Comparison of ENCODE assay signal across 1 cellular context in the genomic region with DNA sequence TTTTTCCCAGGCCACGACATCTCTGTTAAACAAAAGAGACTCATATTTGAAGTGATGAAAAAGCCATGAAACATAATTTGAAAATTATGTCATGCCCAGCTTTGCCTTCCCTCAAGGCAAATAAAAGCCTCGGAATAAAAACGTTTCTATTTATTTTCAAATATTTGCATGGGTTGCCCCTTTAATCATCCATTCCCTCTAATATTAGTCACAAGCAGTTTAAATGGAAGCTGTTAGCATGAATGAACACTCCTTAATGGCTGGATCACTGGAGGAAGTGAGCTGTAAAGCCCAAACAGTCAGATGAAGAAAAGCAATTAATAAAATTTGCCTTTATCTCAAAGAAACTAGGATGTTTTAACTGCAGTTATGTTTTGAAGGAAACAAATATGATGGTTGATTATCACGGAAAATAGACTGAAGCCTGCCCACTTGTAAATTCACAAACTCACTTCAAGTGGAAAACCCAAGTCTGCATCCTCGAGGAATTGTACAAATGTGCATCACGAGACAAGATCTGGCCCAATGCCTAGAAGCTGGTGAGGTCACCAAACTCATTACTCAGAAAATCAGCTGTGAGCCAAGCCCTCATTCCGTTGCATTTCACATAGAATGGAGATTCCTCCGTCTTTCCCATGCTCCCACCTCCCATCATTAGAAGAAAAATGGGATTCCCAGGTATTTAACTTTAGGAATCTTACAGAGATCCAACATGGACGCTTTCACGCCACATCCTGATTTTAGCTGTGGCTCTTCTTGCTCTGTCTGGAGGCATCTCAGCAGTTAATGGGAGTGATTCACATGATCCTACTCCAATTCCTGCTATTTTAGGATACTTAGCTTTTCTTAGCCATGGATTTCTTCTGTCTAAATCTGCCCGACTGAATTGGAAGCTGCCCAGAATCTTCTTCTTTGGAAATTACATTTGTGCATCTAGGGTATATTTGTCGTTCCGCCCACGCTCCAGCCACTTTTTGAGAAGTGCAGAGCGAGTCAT.
TF ChIP-seq lines count a peak whose summit lies in the region.

No MANE protein-coding gene starts in this region.

TF ChIP-seq in K562, 482 proteins besides CTCF, POLR2A, EP300 and RAD21 (continued from another document):
- TF ChIP-seq, protein P1, sequence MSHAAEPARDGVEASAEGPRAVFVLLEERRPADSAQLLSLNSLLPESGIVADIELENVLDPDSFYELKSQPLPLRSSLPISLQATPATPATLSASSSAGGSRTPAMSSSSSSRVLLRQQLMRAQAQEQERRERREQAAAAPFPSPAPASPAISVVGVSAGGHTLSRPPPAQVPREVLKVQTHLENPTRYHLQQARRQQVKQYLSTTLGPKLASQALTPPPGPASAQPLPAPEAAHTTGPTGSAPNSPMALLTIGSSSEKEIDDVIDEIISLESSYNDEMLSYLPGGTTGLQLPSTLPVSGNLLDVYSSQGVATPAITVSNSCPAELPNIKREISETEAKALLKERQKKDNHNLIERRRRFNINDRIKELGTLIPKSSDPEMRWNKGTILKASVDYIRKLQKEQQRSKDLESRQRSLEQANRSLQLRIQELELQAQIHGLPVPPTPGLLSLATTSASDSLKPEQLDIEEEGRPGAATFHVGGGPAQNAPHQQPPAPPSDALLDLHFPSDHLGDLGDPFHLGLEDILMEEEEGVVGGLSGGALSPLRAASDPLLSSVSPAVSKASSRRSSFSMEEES (CRISPR knock-in tag; IDR thresholded peaks at IDR 0.05), result peak; percentile 36; the same call in 1 of the 2 replicates
- TF ChIP-seq FOSL1 (tag; conservative IDR thresholded peaks at IDR 0.05), result peak; percentile 39; the same call in 1 of the 2 replicates
- TF ChIP-seq, protein P2, sequence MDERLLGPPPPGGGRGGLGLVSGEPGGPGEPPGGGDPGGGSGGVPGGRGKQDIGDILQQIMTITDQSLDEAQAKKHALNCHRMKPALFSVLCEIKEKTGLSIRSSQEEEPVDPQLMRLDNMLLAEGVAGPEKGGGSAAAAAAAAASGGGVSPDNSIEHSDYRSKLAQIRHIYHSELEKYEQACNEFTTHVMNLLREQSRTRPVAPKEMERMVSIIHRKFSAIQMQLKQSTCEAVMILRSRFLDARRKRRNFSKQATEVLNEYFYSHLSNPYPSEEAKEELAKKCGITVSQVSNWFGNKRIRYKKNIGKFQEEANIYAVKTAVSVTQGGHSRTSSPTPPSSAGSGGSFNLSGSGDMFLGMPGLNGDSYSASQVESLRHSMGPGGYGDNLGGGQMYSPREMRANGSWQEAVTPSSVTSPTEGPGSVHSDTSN (CRISPR knock-in tag; IDR thresholded peaks at IDR 0.05; ENCODE audit: low read depth), result no peak
- TF ChIP-seq, protein P2 (tag; conservative IDR thresholded peaks at IDR 0.05; ENCODE audit: low read depth), result peak; percentile 46; the same call in 1 of the 2 replicates
- TF ChIP-seq NFIC (IDR thresholded peaks at IDR 0.05), result peak; percentile 44; the same call in 1 of the 2 replicates
- TF ChIP-seq EGR1 (conservative IDR thresholded peaks at IDR 0.05), result peak; percentile 30; the same call in 1 of the 2 replicates
- TF ChIP-seq, protein P3, sequence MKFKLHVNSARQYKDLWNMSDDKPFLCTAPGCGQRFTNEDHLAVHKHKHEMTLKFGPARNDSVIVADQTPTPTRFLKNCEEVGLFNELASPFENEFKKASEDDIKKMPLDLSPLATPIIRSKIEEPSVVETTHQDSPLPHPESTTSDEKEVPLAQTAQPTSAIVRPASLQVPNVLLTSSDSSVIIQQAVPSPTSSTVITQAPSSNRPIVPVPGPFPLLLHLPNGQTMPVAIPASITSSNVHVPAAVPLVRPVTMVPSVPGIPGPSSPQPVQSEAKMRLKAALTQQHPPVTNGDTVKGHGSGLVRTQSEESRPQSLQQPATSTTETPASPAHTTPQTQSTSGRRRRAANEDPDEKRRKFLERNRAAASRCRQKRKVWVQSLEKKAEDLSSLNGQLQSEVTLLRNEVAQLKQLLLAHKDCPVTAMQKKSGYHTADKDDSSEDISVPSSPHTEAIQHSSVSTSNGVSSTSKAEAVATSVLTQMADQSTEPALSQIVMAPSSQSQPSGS (CRISPR knock-in tag; IDR thresholded peaks at IDR 0.05), result no peak
